8 cellular contexts compared by ENCODE assay signal in the genomic region with DNA sequence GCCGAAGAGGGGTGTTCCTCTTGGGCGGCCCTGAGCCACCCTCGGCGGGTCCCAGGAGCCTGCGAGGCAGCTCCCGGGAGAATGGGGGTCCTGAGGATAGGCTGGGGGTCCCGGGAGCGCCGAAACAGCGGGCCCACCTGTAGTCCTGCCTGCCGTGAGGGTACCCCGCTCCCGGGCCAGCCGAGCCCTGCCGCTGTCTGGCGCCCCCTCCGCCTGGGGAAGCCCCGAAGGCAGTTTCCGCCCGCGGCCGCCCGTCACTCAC. TPM values are rescaled to one million over a fixed set of nuclear protein-coding genes. Genes with fewer than 3 reads are reported as not detected.
DNase-seq lines count a peak whose midpoint lies in the region; ATAC-seq, FAIRE-seq and TF ChIP-seq lines count a peak whose summit lies in the region.

No MANE protein-coding gene starts in this region.

- no peaks in the 10 kb centered on the region for H3K27me3 Mint-ChIP-seq in CD4-positive, alpha-beta T cell
- H3K27me3 Mint-ChIP-seq in activated CD8-positive, alpha-beta T cell treated with anti-CD3 and anti-CD28 coated beads for 36 hours = no peaks in the 10 kb centered on the region

- no peak for FAIRE-seq in GM12892 (lab: Jason Lieb, UNC)

- H3K36me3 Mint-ChIP-seq in CD4-positive, alpha-beta T cell (ENCODE audit: low read depth) = peaks cover 20% of the 10 kb centered on the region
- H3K36me3 Mint-ChIP-seq in activated CD8-positive, alpha-beta T cell treated with anti-CD3 and anti-CD28 coated beads for 36 hours (ENCODE audit: low read depth) = no peaks in the 10 kb centered on the region

- H3K4me1 Mint-ChIP-seq in CD4-positive, alpha-beta T cell (ENCODE audit: low read depth) = peaks cover 39% of the 10 kb centered on the region
- H3K4me1 Mint-ChIP-seq in activated CD8-positive, alpha-beta T cell treated with anti-CD3 and anti-CD28 coated beads for 36 hours (ENCODE audit: low read depth) = peaks cover 30% of the 10 kb centered on the region

- H2AFZ ChIP-seq in hepatocyte = peak overlapping the region; percentile 72

- H3K36me3 ChIP-seq in hepatocyte (replicated peaks; ENCODE audit: insufficient read depth, low read depth) = no peaks in the 10 kb centered on the region

- TF ChIP-seq CTCF in CD4-positive, alpha-beta T cell (IDR thresholded peaks at IDR 0.05) = no peak
- no peak for TF ChIP-seq CTCF in activated CD8-positive, alpha-beta T cell treated with anti-CD3 and anti-CD28 coated beads for 36 hours (IDR thresholded peaks at IDR 0.05)
- TF ChIP-seq CTCF in hepatocyte (IDR thresholded peaks at IDR 0.05; ENCODE audit: poor library complexity) (no peak), GM20000 (IDR thresholded peaks at IDR 0.05; ENCODE audit: extremely low read depth, missing control alignments) (no peak)

- H4K20me1 ChIP-seq in hepatocyte (ENCODE audit: insufficient read depth, poor library complexity, severe bottlenecking) = no peaks in the 10 kb centered on the region

- no peak for DNase-seq in CD4-positive, alpha-beta T cell
- no peak for DNase-seq in activated CD8-positive, alpha-beta T cell treated with anti-CD3 and anti-CD28 coated beads for 36 hours
- DNase-seq in hepatocyte (ENCODE audit: low spot score) = no peak
- DNase-seq in stimulated activated naive CD8-positive, alpha-beta T cell treated with anti-CD3 and anti-CD28 coated beads, Interleukin-15, Interleukin-2, amounts not matched to agents 100 U/mL and 50 U/mL, for 24 hours = no peak
- no peak for DNase-seq in D341Med (ENCODE audit: low spot score)
- no peak for DNase-seq in GM20000 (ENCODE audit: low spot score)
- no peak for DNase-seq in GM12892 (ENCODE audit: insufficient read length)

- peaks cover 26% of the 10 kb centered on the region for H3K4me1 ChIP-seq in hepatocyte (ENCODE audit: insufficient read depth)

- peak overlapping the region; percentile 98 for H3K4me3 Mint-ChIP-seq in CD4-positive, alpha-beta T cell
- H3K4me3 Mint-ChIP-seq in activated CD8-positive, alpha-beta T cell treated with anti-CD3 and anti-CD28 coated beads for 36 hours = peak overlapping the region; percentile 95

- peak; percentile 64 for ATAC-seq in CD4-positive, alpha-beta T cell (ENCODE audit: poor library complexity)
- peak; percentile 2 for ATAC-seq in HG02623 (IDR thresholded peaks at IDR 0.05; ENCODE audit: unreplicated experiment)
- ATAC-seq in activated CD8-positive, alpha-beta T cell treated with anti-CD3 and anti-CD28 coated beads for 36 hours = peak; percentile 49
- peak; percentile 19 for ATAC-seq in stimulated activated naive CD8-positive, alpha-beta T cell treated with anti-CD3 and anti-CD28 coated beads, Interleukin-15, Interleukin-2, amounts not matched to agents 100 U/mL and 50 U/mL, for 24 hours

- 2% methylated on average over 23 of the region's 23 CpGs for WGBS in hepatocyte (ENCODE audit: low lambda C conversion rate, missing lambda C conversion rate)

- H3K9me2 ChIP-seq in hepatocyte (replicated peaks; ENCODE audit: insufficient read depth) = no peaks in the 10 kb centered on the region

- no peaks in the 10 kb centered on the region for H3K9me3 ChIP-seq in CD4-positive, alpha-beta T cell (ENCODE audit: control insufficient read depth, low read length)
- no peaks in the 10 kb centered on the region for H3K9me3 ChIP-seq in hepatocyte (ENCODE audit: low read depth)

- H3K27ac Mint-ChIP-seq in CD4-positive, alpha-beta T cell = peak overlapping the region; percentile 99
- H3K27ac Mint-ChIP-seq in activated CD8-positive, alpha-beta T cell treated with anti-CD3 and anti-CD28 coated beads for 36 hours = peak overlapping the region; percentile 100

- no peaks in the 10 kb centered on the region for H3K27me3 ChIP-seq in CD4-positive, alpha-beta T cell (ENCODE audit: control insufficient read depth, insufficient read depth, low read length)
- no peaks in the 10 kb centered on the region for H3K27me3 ChIP-seq in hepatocyte

- H3K9me3 Mint-ChIP-seq in CD4-positive, alpha-beta T cell = no peaks in the 10 kb centered on the region
- no peaks in the 10 kb centered on the region for H3K9me3 Mint-ChIP-seq in activated CD8-positive, alpha-beta T cell treated with anti-CD3 and anti-CD28 coated beads for 36 hours

- TF ChIP-seq POLR2A in GM12892 (IDR thresholded peaks at IDR 0.05; ENCODE audit: low read depth, low read length) = no peak

- intact Hi-C loops in CD4-positive, alpha-beta T cell (cut with DNase I, micrococcal nuclease) = loop anchor here (1.0 to 10.0 kb wide), 4 partner anchors 14 to 102 kb away; partner anchors contain the start of genes SLC9A8 (in 2 of the 2) and RNF114 (in 1 of the 2)
- intact Hi-C loops in activated CD8-positive, alpha-beta T cell treated with anti-CD3 and anti-CD28 coated beads for 36 hours (cut with micrococcal nuclease) = no loop called here

- POLR2A ChIA-PET in CD4-positive, alpha-beta T cell (lab: Charles Lee) = interaction anchor here (0.8 to 2.0 kb wide), 4 partner anchors 21 to 201 kb away, joined by 3 to 33 read pairs (median 4); partner anchors contain the start of gene RNF114
- POLR2A ChIA-PET in activated CD8-positive, alpha-beta T cell treated with anti-CD3 and anti-CD28 coated beads for 36 hours (lab: Charles Lee) = interaction anchor here (1.9 to 4.2 kb wide), 2 partner anchors 11 to 21 kb away, joined by 5 to 22 read pairs; partner anchors contain the start of gene RNF114

- peak overlapping the region; percentile 99 for H3K27ac ChIP-seq in CD4-positive, alpha-beta T cell (ENCODE audit: low read depth, low read length)
- H3K27ac ChIP-seq in hepatocyte = peak overlapping the region; percentile 99

- peak overlapping the region; percentile 53 for H3K4me3 ChIP-seq in hepatocyte

- peak overlapping the region; percentile 97 for H3K4me2 ChIP-seq in hepatocyte

- CTCF ChIA-PET in CD4-positive, alpha-beta T cell (lab: Charles Lee) = interaction anchor here (0.6 to 1.4 kb wide), 2 partner anchors 156 to 165 kb away, joined by 3 read pairs; no protein-coding TSS in a partner anchor
- CTCF ChIA-PET in activated CD8-positive, alpha-beta T cell treated with anti-CD3 and anti-CD28 coated beads for 36 hours (lab: Charles Lee) = interaction anchor here (0.9 to 7.7 kb wide), 3 partner anchors 10 to 27 kb away, joined by 3 to 40 read pairs (median 4); no protein-coding TSS in a partner anchor

- peaks cover 52% of the 10 kb centered on the region for H3K79me2 ChIP-seq in hepatocyte

RNA-seq across cellular contexts. Expression of gene SPATA2, which starts 0.3 kb away (rescaled TPM):
- total RNA-seq in CD4-positive, alpha-beta T cell = 10 to 100 TPM; 16.0 to 16.4 TPM
- total RNA-seq in activated CD8-positive, alpha-beta T cell treated with anti-CD3 and anti-CD28 coated beads for 36 hours = 1 to 10 TPM; 6.2 to 7.4 TPM
- total RNA-seq in hepatocyte = 4.9 and 5.9 TPM in 2 replicates
- 9.6 and 10.1 TPM in 2 replicates for polyA plus RNA-seq in hepatocyte
- 3.6 TPM for polyA plus RNA-seq in GM12892 (2012; ENCODE audit: missing spikeins)

RNA-seq across cellular contexts. Expression of gene RNF114, which starts 21.1 kb away (rescaled TPM):
- total RNA-seq in CD4-positive, alpha-beta T cell = 100 to 1,000 TPM; 129 to 132 TPM
- total RNA-seq in activated CD8-positive, alpha-beta T cell treated with anti-CD3 and anti-CD28 coated beads for 36 hours = 10 to 100 TPM; 68.4 to 70.5 TPM
- 67.1 and 93.7 TPM in 2 replicates for total RNA-seq in hepatocyte
- polyA plus RNA-seq in hepatocyte = 64.8 and 65.8 TPM in 2 replicates
- 50.3 TPM for polyA plus RNA-seq in GM12892 (2012; ENCODE audit: missing spikeins)

Comparison
In these comparisons a context has a peak if more than half of its experiments do, and no peak if none do; other contexts are left out.
1. ATAC-seq: peak in every context shown above with its lines; median percentile 64 in CD4-positive, alpha-beta T cell; 49 in activated CD8-positive, alpha-beta T cell treated with anti-CD3 and anti-CD28 coated beads for 36 hours; 19 in stimulated activated naive CD8-positive, alpha-beta T cell treated with anti-CD3 and anti-CD28 coated beads, Interleukin-15, Interleukin-2, amounts not matched to agents 100 U/mL and 50 U/mL, for 24 hours; 2 in HG02623.